ENCODE assay signal across 10 cellular contexts in genomic region chr12:113247123-113248045, GRCh38. TPM values are rescaled to one million over a fixed set of nuclear protein-coding genes. Genes with fewer than 3 reads are reported as not detected.
DNase-seq lines count a peak whose midpoint lies in the region; ATAC-seq, FAIRE-seq and TF ChIP-seq lines count a peak whose summit lies in the region.
"Had no signal": no experiment of that assay in that cellular context is flagged by ENCODE, and none has a peak within 500 bp of the region (broad histone marks: within the 10 kb centered on the region; RNA-seq: fewer than 3 reads in every experiment).

No MANE protein-coding gene starts in this region.

- intact Hi-C loops in left ventricle myocardium inferior (cut with micrococcal nuclease) (no loop called here), left ventricle myocardium superior (cut with micrococcal nuclease) (no loop called here), K562 (cut with micrococcal nuclease) (no loop called here)

- H4K8ac ChIP-seq in mesenchymal stem cell (ENCODE audit: low read length): peak overlapping the region; percentile 89

- H4K91ac ChIP-seq in mesenchymal stem cell (ENCODE audit: low read length): peak overlapping the region; percentile 95

- peak overlapping the region; percentile 87 for H2AK5ac ChIP-seq in mesenchymal stem cell (ENCODE audit: low read length, severe bottlenecking)

- H3K14ac ChIP-seq in mesenchymal stem cell (ENCODE audit: low read length in 2 of 2): peak overlapping the region in 1 of 2 experiments; percentile 94

- no peak for TF ChIP-seq CTCF in left ventricle myocardium inferior (IDR thresholded peaks at IDR 0.05; ENCODE audit: borderline replicate concordance)
- no peak for TF ChIP-seq CTCF in K562 (IDR thresholded peaks at IDR 0.05 in 2 of 3, conservative IDR thresholded peaks at IDR 0.05 in 1 of 3; ENCODE audit: insufficient read depth in 2 of 3, low read depth in 1 of 3, low read length in 3 of 3)

- ATAC-seq in left ventricle myocardium superior: no peak
- ATAC-seq in K562: no peak
- ATAC-seq in GM21619 (IDR thresholded peaks at IDR 0.05; ENCODE audit: unreplicated experiment): no peak
- ATAC-seq in GM21447 (IDR thresholded peaks at IDR 0.05; ENCODE audit: unreplicated experiment): no peak
- ATAC-seq in HG02840 (IDR thresholded peaks at IDR 0.05; ENCODE audit: low FRiP score, unreplicated experiment): no peak

- H2AFZ ChIP-seq in K562 (ENCODE audit: low read depth, low read length) (no peak overlapping the region), mesenchymal stem cell (ENCODE audit: low read depth, low read length) (no peak overlapping the region)

- H3K27me3 ChIP-seq in left ventricle myocardium inferior (ENCODE audit: low read depth) (no peaks in the 10 kb centered on the region), K562 (ENCODE audit: control insufficient read depth in 2 of 2, insufficient read depth in 2 of 2, low read length in 2 of 2) (no peaks in the 10 kb centered on the region), mesenchymal stem cell (ENCODE audit: control insufficient read depth in 1 of 2, insufficient read depth in 1 of 2, low read length in 2 of 2) (no peaks in the 10 kb centered on the region)

- H3K18ac ChIP-seq in mesenchymal stem cell (ENCODE audit: low read depth in 1 of 2, low read length in 2 of 2): peak overlapping the region; percentile 86 to 95

- H3K4me1 ChIP-seq in left ventricle myocardium inferior: peaks cover 98% of the 10 kb centered on the region
- H3K4me1 ChIP-seq in K562 (replicated peaks in 1 of 2; ENCODE audit: control insufficient read depth in 2 of 2, insufficient read depth in 2 of 2, low read length in 2 of 2): peaks cover 19 to 31% of the 10 kb centered on the region in 2 experiments; a peak in 4 of 5 replicates
- H3K4me1 ChIP-seq in mesenchymal stem cell (ENCODE audit: control insufficient read depth, insufficient read depth, low read depth, low read length): peaks cover 33% of the 10 kb centered on the region
- no peaks in the 10 kb centered on the region for H3K4me1 ChIP-seq in urinary bladder (ENCODE audit: insufficient read depth)

- H2BK15ac ChIP-seq in mesenchymal stem cell (ENCODE audit: low read depth, poor library complexity, severe bottlenecking): peak overlapping the region; percentile 77

- H3K79me2 ChIP-seq in K562 (ENCODE audit: control insufficient read depth, insufficient read depth, low read length): no peaks in the 10 kb centered on the region

- no peak for TF ChIP-seq RAD21 in K562 (CRISPR knock-in tag; conservative IDR thresholded peaks at IDR 0.05 in 1 of 2, IDR thresholded peaks at IDR 0.05 in 1 of 2)

- H2BK120ac ChIP-seq in mesenchymal stem cell (ENCODE audit: low read depth, low read length): peak overlapping the region; percentile 93

- CTCF ChIA-PET in K562 (lab: Yijun Ruan, JAX; ENCODE audit: low intra/inter-chr PET ratio): no interaction called here

- 85% methylated on average over 20 of the region's 21 CpGs for WGBS in K562 (ENCODE audit: insufficient coverage, low coverage, missing lambda C conversion rate)
- 71% methylated on average over 21 of the region's 21 CpGs for WGBS in mesenchymal stem cell
- WGBS in urinary bladder: 90% methylated on average over 21 of the region's 21 CpGs

- TF ChIP-seq POLR2A in K562 (conservative IDR thresholded peaks at IDR 0.05): no peak

- no peak for FAIRE-seq in K562 (lab: Jason Lieb, UNC)
- FAIRE-seq: TTC549 had no signal

- no peak for DNase-seq in left ventricle myocardium inferior
- no peak for DNase-seq in left ventricle myocardium superior
- DNase-seq in K562 (ENCODE audit: extremely low read depth in 1 of 4, low spot score in 3 of 4): no peak
- peak; percentile 71 for DNase-seq in mesenchymal stem cell
- DNase-seq: stimulated activated CD4-positive, alpha-beta T cell treated with anti-CD3 and anti-CD28 coated beads, Interleukin-15, amount 100 ng/mL, for 24 hours had no signal

- H3K4me2 ChIP-seq in K562 (ENCODE audit: insufficient read depth, low read length) (no peak overlapping the region), mesenchymal stem cell (ENCODE audit: low read length, poor library complexity, severe bottlenecking) (no peak overlapping the region)

- peak overlapping the region in 1 of 2 experiments; percentile 55; a peak in 1 of 4 replicates for H3K9ac ChIP-seq in K562 (ENCODE audit: insufficient read depth in 1 of 2, low read depth in 2 of 2, low read length in 2 of 2)
- no peak overlapping the region for H3K9ac ChIP-seq in mesenchymal stem cell (ENCODE audit: low read length)

- no peaks in the 10 kb centered on the region for H3K9me3 ChIP-seq in left ventricle myocardium inferior (replicated peaks)
- no peaks in the 10 kb centered on the region for H3K9me3 ChIP-seq in K562 (replicated peaks; ENCODE audit: control insufficient read depth, insufficient read depth, low read depth, low read length)
- H3K9me3 ChIP-seq in mesenchymal stem cell (ENCODE audit: control insufficient read depth, low read length): no peaks in the 10 kb centered on the region

- no peaks in the 10 kb centered on the region for H3K9me1 ChIP-seq in K562 (ENCODE audit: control insufficient read depth, insufficient read depth, low read length)

- peak overlapping the region in 1 of 2 experiments; percentile 20 for H3K23ac ChIP-seq in mesenchymal stem cell (ENCODE audit: low read length in 2 of 2)

- peak overlapping the region; percentile 57 to 97 for H3K4ac ChIP-seq in mesenchymal stem cell (ENCODE audit: low read depth in 1 of 2, low read length in 2 of 2)

- TF ChIP-seq EP300 in K562 (IDR thresholded peaks at IDR 0.05; ENCODE audit: low read length): no peak

- H2BK12ac ChIP-seq in mesenchymal stem cell (ENCODE audit: low read length in 2 of 2): peak overlapping the region; percentile 89 to 99

- in situ Hi-C loops in K562 (cut with MboI): no loop called here

- no TSS peak for BruUV-seq in K562 (replicated peaks; lab: Mats Ljungman, UMichigan)

- H3K4me3 ChIP-seq in left ventricle myocardium inferior (no peak overlapping the region), K562 (no peak overlapping the region), mesenchymal stem cell (ENCODE audit: insufficient read depth in 1 of 2, low read depth in 1 of 2, low read length in 2 of 2) (no peak overlapping the region), urinary bladder (ENCODE audit: low read depth, low read length) (no peak overlapping the region)

- H3K79me1 ChIP-seq in mesenchymal stem cell (replicated peaks; ENCODE audit: low read length, poor library complexity, severe bottlenecking): peaks cover 16% of the 10 kb centered on the region

- peaks cover 45% of the 10 kb centered on the region for H3K36me3 ChIP-seq in left ventricle myocardium inferior
- H3K36me3 ChIP-seq in K562 (ENCODE audit: control insufficient read depth, insufficient read depth, low read length): peaks cover 38% of the 10 kb centered on the region; the same call in 2 of the 3 replicates
- peaks cover 26 to 35% of the 10 kb centered on the region in 2 experiments for H3K36me3 ChIP-seq in mesenchymal stem cell (ENCODE audit: control insufficient read depth in 1 of 2, insufficient read depth in 2 of 2, low read depth in 1 of 2, low read length in 2 of 2)
- H3K36me3 ChIP-seq in urinary bladder (ENCODE audit: insufficient read depth): no peaks in the 10 kb centered on the region

- H3K27ac ChIP-seq in left ventricle myocardium inferior (replicated peaks) (peak overlapping the region; percentile 99), K562 (ENCODE audit: extremely low read depth, low read depth, low read length) (no peak overlapping the region), mesenchymal stem cell (ENCODE audit: low read length, poor library complexity, severe bottlenecking) (peak overlapping the region; percentile 91), urinary bladder (ENCODE audit: low read depth) (peak overlapping the region; percentile 83)

- no peak overlapping the region for H2BK5ac ChIP-seq in mesenchymal stem cell (ENCODE audit: low read depth, low read length, poor library complexity, severe bottlenecking)

- H4K20me1 ChIP-seq in K562 (replicated peaks; ENCODE audit: control insufficient read depth, insufficient read depth, low read length): no peaks in the 10 kb centered on the region

- POLR2A ChIA-PET in K562 (lab: Yijun Ruan, JAX): interaction anchor here (0.6 kb wide), 1 partner anchor 135 kb away, joined by 3 read pairs; no protein-coding TSS in a partner anchor

TF ChIP-seq in K562, 482 proteins besides CTCF, POLR2A, EP300 and RAD21 (continues in another document):
- TF ChIP-seq, protein P1, sequence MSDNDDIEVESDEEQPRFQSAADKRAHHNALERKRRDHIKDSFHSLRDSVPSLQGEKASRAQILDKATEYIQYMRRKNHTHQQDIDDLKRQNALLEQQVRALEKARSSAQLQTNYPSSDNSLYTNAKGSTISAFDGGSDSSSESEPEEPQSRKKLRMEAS (CRISPR knock-in tag; IDR thresholded peaks at IDR 0.05): peak; percentile 36; the same call in 1 of the 2 replicates
- TF ChIP-seq LARP7 (IDR thresholded peaks at IDR 0.05): no peak
- TF ChIP-seq L3MBTL2 (IDR thresholded peaks at IDR 0.05): 0 out of 2 replicates have a peak, but pooled peaks have one; percentile 19

RNA-seq across cellular contexts. Expression of gene TPCN1, which starts 26.1 kb away (rescaled TPM):
- total RNA-seq in left ventricle myocardium inferior: 153 TPM
- total RNA-seq in left ventricle myocardium superior: 145 TPM
- 112 and 252 TPM in 2 replicates for total RNA-seq in K562 (2011; cell fraction: chromatin; rRNA removed; ENCODE audit: low replicate concordance)
- 110 and 123 TPM in 2 replicates for total RNA-seq in K562 (2011; cell fraction: nucleolus; rRNA removed)
- 98.7 and 108 TPM in 2 replicates for total RNA-seq in K562 (2011; cell fraction: nucleoplasm; rRNA removed)
- 6.4 and 9.2 TPM in 2 replicates for total RNA-seq in K562 (2014; rRNA removed)
- total RNA-seq in K562 (2014; rRNA removed; fragmentation: Illumina TruSeq; extraction: Trizol): 5.5 and 6.1 TPM in 2 replicates
- total RNA-seq in K562 (2015; rRNA removed; fragmentation: Illumina TruSeq; extraction: Trizol): 7.4 and 7.8 TPM in 2 replicates
- 23.8 and 27.2 TPM in 2 replicates for total RNA-seq in K562 (2021)
- 12.8 and 18.9 TPM in 2 replicates for polyA plus RNA-seq in K562 (2011; rRNA removed)
- polyA plus RNA-seq in K562 (2011; cell fraction: cytosol; rRNA removed): 8.0 and 10.3 TPM in 2 replicates
- polyA plus RNA-seq in K562 (2011; cell fraction: nucleus; rRNA removed): 137 and 160 TPM in 2 replicates
- polyA plus RNA-seq in K562 (2012): 20.9 and 33.9 TPM in 2 replicates
- polyA plus RNA-seq in K562 (2014; fragmentation: Illumina TruSeq; extraction: Trizol): 16.2 and 17.0 TPM in 2 replicates
- 1 to 10 TPM in 1 of 2 experiments, under 1 TPM in 1; 0.80 to 1.1 TPM for polyA plus RNA-seq in K562 (2014; fragmentation: Nextera tagmentation; extraction: Ambion mirVana)
- 19.2 and 19.3 TPM in 2 replicates for polyA plus RNA-seq in K562 (2014; rRNA removed)
- 7.8 and 12.1 TPM in 2 replicates for polyA minus RNA-seq in K562 (2011; rRNA and poly(A)+ RNA removed)
- polyA minus RNA-seq in K562 (2011; cell fraction: cytosol; rRNA and poly(A)+ RNA removed): 17.9 and 21.8 TPM in 2 replicates
- 30.6 and 40.4 TPM in 2 replicates for polyA minus RNA-seq in K562 (2011; cell fraction: nucleus; rRNA and poly(A)+ RNA removed)
- 57.5 TPM for polyA plus RNA-seq in mesenchymal stem cell (2013, experiment 1 of 2)
- 58.5 TPM for polyA plus RNA-seq in mesenchymal stem cell (2013, experiment 2 of 2)
- 19.3 TPM for total RNA-seq in urinary bladder
- 39.3 TPM for polyA plus RNA-seq in urinary bladder
